ENCODE assay signal across 19 cellular contexts in genomic region chrY:2893466-2893865, GRCh38.
"Had no signal": no experiment of that assay in that cellular context is flagged by ENCODE, and none has a peak within 500 bp of the region (broad histone marks: within the 10 kb centered on the region; RNA-seq: fewer than 3 reads in every experiment).

No MANE protein-coding gene starts in this region.

- H3K4me3 ChIP-seq: hepatocyte, left ventricle myocardium inferior, lung, pancreas, smooth muscle cell, suprapubic skin, thyroid gland had no signal

- DNase-seq: effector memory CD8-positive, alpha-beta T cell; foreskin keratinocyte; kidney; left cardiac atrium; left ventricle myocardium inferior; mesenchymal stem cell; naive B cell; occipital lobe; pancreas; right cardiac atrium; stimulated activated CD4-positive, alpha-beta T cell treated with anti-CD3 and anti-CD28 coated beads, Interleukin-4, amount 100 ng/mL, for 1 hour; stimulated activated CD8-positive, alpha-beta memory T cell treated with anti-CD3 and anti-CD28 coated beads, Interleukin-4, amount 100 ng/mL, for 48 hours; stimulated activated naive CD8-positive, alpha-beta T cell treated with anti-CD3 and anti-CD28 coated beads, Interleukin-15, Interleukin-2, amounts not matched to agents 100 U/mL and 50 U/mL, for 24 hours; thyroid gland had no signal

- FAIRE-seq: kidney, pancreas, urothelium cell line had no signal
